In the genomic region with DNA sequence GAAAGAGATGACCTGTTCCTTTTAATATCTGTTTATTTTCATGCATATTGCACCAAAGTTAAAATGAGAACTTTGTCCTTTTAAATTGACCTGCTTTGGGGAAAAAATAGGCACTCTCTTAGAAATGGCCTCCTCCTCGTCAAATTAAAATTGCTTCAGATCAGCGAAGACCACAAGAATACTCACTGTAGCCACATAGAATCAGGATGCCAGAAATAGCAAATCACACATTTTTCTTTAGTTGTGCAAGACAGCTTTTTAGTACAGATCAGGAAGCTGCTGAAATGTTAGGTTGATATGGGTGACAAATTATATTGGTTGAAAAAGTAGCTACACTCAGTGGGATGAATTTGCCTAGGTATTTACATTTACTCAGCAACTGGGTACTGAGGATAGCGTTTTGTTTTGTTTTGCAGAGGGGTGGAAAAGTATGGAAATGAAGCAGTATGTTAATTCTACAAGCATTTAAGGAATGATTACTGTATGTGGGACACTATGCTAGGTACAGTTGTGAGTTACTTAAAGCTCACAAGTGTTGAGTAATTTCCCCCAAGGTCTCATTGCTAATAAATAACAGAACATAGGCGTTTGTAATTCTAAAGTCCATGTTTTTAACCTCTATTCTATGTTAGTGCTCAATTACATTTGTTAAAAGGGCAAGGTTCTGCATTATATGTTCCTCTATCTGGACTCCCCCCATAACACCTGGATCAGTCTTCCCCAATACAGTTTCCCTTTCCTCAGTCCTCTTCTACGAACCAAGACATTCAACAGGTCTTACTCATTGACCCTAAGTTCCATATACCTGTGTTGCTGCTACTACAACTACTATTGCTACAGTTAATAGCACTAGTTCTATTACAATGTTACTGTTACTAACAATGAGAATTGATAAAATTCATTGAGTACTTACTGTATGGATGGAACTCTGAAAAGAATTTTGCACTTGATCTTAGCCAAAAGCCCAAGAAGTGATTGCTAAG, we compare ENCODE assay signal across 1 cellular context.
TF ChIP-seq lines count a peak whose summit lies in the region.

No MANE protein-coding gene starts in this region.

TF ChIP-seq in WTC11, 78 proteins besides CTCF, POLR2A, EP300 and RAD21 (continued from another document):
- TF ChIP-seq, protein P1, sequence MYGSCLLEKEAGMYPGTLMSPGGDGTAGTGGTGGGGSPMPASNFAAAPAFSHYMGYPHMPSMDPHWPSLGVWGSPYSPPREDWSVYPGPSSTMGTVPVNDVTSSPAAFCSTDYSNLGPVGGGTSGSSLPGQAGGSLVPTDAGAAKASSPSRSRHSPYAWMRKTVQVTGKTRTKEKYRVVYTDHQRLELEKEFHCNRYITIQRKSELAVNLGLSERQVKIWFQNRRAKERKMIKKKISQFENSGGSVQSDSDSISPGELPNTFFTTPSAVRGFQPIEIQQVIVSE (CRISPR knock-in tag; IDR thresholded peaks at IDR 0.05; ENCODE audit: borderline replicate concordance): no peak
- no peak for TF ChIP-seq NR2C2 (CRISPR knock-in tag; IDR thresholded peaks at IDR 0.05)
- TF ChIP-seq, protein P2, sequence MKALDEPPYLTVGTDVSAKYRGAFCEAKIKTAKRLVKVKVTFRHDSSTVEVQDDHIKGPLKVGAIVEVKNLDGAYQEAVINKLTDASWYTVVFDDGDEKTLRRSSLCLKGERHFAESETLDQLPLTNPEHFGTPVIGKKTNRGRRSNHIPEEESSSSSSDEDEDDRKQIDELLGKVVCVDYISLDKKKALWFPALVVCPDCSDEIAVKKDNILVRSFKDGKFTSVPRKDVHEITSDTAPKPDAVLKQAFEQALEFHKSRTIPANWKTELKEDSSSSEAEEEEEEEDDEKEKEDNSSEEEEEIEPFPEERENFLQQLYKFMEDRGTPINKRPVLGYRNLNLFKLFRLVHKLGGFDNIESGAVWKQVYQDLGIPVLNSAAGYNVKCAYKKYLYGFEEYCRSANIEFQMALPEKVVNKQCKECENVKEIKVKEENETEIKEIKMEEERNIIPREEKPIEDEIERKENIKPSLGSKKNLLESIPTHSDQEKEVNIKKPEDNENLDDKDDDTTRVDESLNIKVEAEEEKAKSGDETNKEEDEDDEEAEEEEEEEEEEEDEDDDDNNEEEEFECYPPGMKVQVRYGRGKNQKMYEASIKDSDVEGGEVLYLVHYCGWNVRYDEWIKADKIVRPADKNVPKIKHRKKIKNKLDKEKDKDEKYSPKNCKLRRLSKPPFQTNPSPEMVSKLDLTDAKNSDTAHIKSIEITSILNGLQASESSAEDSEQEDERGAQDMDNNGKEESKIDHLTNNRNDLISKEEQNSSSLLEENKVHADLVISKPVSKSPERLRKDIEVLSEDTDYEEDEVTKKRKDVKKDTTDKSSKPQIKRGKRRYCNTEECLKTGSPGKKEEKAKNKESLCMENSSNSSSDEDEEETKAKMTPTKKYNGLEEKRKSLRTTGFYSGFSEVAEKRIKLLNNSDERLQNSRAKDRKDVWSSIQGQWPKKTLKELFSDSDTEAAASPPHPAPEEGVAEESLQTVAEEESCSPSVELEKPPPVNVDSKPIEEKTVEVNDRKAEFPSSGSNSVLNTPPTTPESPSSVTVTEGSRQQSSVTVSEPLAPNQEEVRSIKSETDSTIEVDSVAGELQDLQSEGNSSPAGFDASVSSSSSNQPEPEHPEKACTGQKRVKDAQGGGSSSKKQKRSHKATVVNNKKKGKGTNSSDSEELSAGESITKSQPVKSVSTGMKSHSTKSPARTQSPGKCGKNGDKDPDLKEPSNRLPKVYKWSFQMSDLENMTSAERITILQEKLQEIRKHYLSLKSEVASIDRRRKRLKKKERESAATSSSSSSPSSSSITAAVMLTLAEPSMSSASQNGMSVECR (CRISPR knock-in tag; IDR thresholded peaks at IDR 0.05; ENCODE audit: borderline replicate concordance): no peak
